23 cellular contexts compared by ENCODE assay signal in genomic region chr1:201880928-201881571, GRCh38. TPM values are rescaled to one million over a fixed set of nuclear protein-coding genes. Genes with fewer than 3 reads are reported as not detected.
A peak's percentile ranks its signal among the peaks of the same experiment; 100 is the strongest.
DNase-seq lines count a peak whose midpoint lies in the region; ATAC-seq, FAIRE-seq and TF ChIP-seq lines count a peak whose summit lies in the region.
"Had no signal": no experiment of that assay in that cellular context is flagged by ENCODE, and none has a peak within 500 bp of the region (broad histone marks: within the 10 kb centered on the region; RNA-seq: fewer than 3 reads in every experiment).

No MANE protein-coding gene starts in this region.

- no peaks in the 10 kb centered on the region for H3K4me1 Mint-ChIP-seq in activated naive CD4-positive, alpha-beta T cell treated with anti-CD3 and anti-CD28 coated beads for 36 hours (ENCODE audit: low read depth)

- H3K9me3 ChIP-seq in K562 (replicated peaks; ENCODE audit: control insufficient read depth, insufficient read depth, low read depth, low read length) = no peaks in the 10 kb centered on the region
- H3K9me3 ChIP-seq: Caco-2, left ventricle myocardium inferior, pancreas, upper lobe of left lung had no signal

- TF ChIP-seq CTCF in K562 (IDR thresholded peaks at IDR 0.05 in 2 of 3, conservative IDR thresholded peaks at IDR 0.05 in 1 of 3; ENCODE audit: insufficient read depth in 2 of 3, low read depth in 1 of 3, low read length in 3 of 3) = no peak

- no peaks in the 10 kb centered on the region for H3K79me2 ChIP-seq in K562 (ENCODE audit: control insufficient read depth, insufficient read depth, low read length)

- H3K9me1 ChIP-seq in K562 (ENCODE audit: control insufficient read depth, insufficient read depth, low read length) = no peaks in the 10 kb centered on the region

- H4K20me1 ChIP-seq in K562 (replicated peaks; ENCODE audit: control insufficient read depth, insufficient read depth, low read length) = peaks cover 4% of the 10 kb centered on the region

- intact Hi-C loops in activated naive CD4-positive, alpha-beta T cell treated with anti-CD3 and anti-CD28 coated beads for 36 hours (cut with micrococcal nuclease) = no loop called here
- intact Hi-C loops in K562 (cut with micrococcal nuclease) = loop anchor here (5.0 kb wide), 3 partner anchors 54 to 349 kb away; partner anchors contain the start of gene IPO9

- no peak for TF ChIP-seq EP300 in K562 (IDR thresholded peaks at IDR 0.05; ENCODE audit: low read length)

- BruUV-seq in K562 (replicated peaks; lab: Mats Ljungman, UMichigan) = no TSS peak

- in situ Hi-C loops in K562 (cut with MboI) (no loop called here), G401 (cut with HindIII; ENCODE audit: low sequenced_read_pairs) (no loop called here)

- peaks cover 22 to 40% of the 10 kb centered on the region in 2 experiments for H3K4me1 ChIP-seq in K562 (replicated peaks in 1 of 2; ENCODE audit: control insufficient read depth in 2 of 2, insufficient read depth in 2 of 2, low read length in 2 of 2)

- no peak overlapping the region for H3K4me2 ChIP-seq in K562 (ENCODE audit: insufficient read depth, low read length)

- no peaks in the 10 kb centered on the region for H3K36me3 Mint-ChIP-seq in activated naive CD4-positive, alpha-beta T cell treated with anti-CD3 and anti-CD28 coated beads, Interleukin-2, amount 50 U/mL, for 72 hours
- peaks cover 4% of the 10 kb centered on the region for H3K36me3 Mint-ChIP-seq in activated naive CD4-positive, alpha-beta T cell treated with anti-CD3 and anti-CD28 coated beads for 36 hours (ENCODE audit: low read depth)
- H3K36me3 Mint-ChIP-seq: IgD-negative memory B cell had no signal

- FAIRE-seq in K562 (lab: Jason Lieb, UNC) = no peak
- FAIRE-seq: pancreas had no signal

- no peak overlapping the region for H2AFZ ChIP-seq in K562 (ENCODE audit: low read depth, low read length)

- peaks cover 21% of the 10 kb centered on the region for H3K36me3 ChIP-seq in K562 (ENCODE audit: control insufficient read depth, insufficient read depth, low read length)

- no peak for TF ChIP-seq RAD21 in K562 (CRISPR knock-in tag; conservative IDR thresholded peaks at IDR 0.05 in 1 of 2, IDR thresholded peaks at IDR 0.05 in 1 of 2)

- H3K27ac Mint-ChIP-seq in activated naive CD4-positive, alpha-beta T cell treated with anti-CD3 and anti-CD28 coated beads, Interleukin-2, amount 50 U/mL, for 72 hours = peak overlapping the region; percentile 3 to 28
- no peak overlapping the region for H3K27ac Mint-ChIP-seq in activated naive CD4-positive, alpha-beta T cell treated with anti-CD3 and anti-CD28 coated beads for 36 hours
- H3K27ac Mint-ChIP-seq: activated naive CD8-positive, alpha-beta T cell treated with anti-CD3 and anti-CD28 coated beads for 36 hours; activated T-helper 17 cell treated with anti-CD3 and anti-CD28 coated beads, Interleukin-2, amount 50 U/mL, for 72 hours; IgD-negative memory B cell had no signal

- no peak overlapping the region for H3K4me3 ChIP-seq in K562
- H3K4me3 ChIP-seq: left ventricle myocardium inferior, pancreas, upper lobe of left lung had no signal

- 68% methylated on average over 6 of the region's 6 CpGs for WGBS in K562 (ENCODE audit: insufficient coverage, low coverage, missing lambda C conversion rate)

- no peak overlapping the region for H3K4me3 Mint-ChIP-seq in activated naive CD4-positive, alpha-beta T cell treated with anti-CD3 and anti-CD28 coated beads for 36 hours
- H3K4me3 Mint-ChIP-seq: activated naive CD8-positive, alpha-beta T cell treated with anti-CD3 and anti-CD28 coated beads for 36 hours; activated T-helper 17 cell treated with anti-CD3 and anti-CD28 coated beads, Interleukin-2, amount 50 U/mL, for 72 hours; IgD-negative memory B cell; natural killer cell treated with Interleukin-12 subunit alpha and Interleukin-12 subunit beta and Interleukin-15 and Interleukin-18, amount 100 ng/mL, for 72 hours had no signal

- ATAC-seq in activated naive CD4-positive, alpha-beta T cell treated with anti-CD3 and anti-CD28 coated beads, Interleukin-2, amount 50 U/mL, for 72 hours = no peak
- ATAC-seq in K562 (no peak), HG03025 (IDR thresholded peaks at IDR 0.05; ENCODE audit: low FRiP score, unreplicated experiment) (no peak), GM18909 (IDR thresholded peaks at IDR 0.05; ENCODE audit: poor library complexity, unreplicated experiment) (no peak)
- ATAC-seq: activated T-helper 17 cell treated with anti-CD3 and anti-CD28 coated beads, Interleukin-2, amount 50 U/mL, for 72 hours; natural killer cell treated with Interleukin-12 subunit alpha and Interleukin-12 subunit beta and Interleukin-15 and Interleukin-18, amount 100 ng/mL, for 72 hours; Panc1; pancreas; right cardiac atrium had no signal

- no peak overlapping the region for H3K27ac ChIP-seq in K562 (ENCODE audit: extremely low read depth, low read depth, low read length)
- H3K27ac ChIP-seq: left ventricle myocardium inferior, pancreas, upper lobe of left lung had no signal

- POLR2A ChIA-PET in K562 (lab: Yijun Ruan, JAX) = interaction anchor here (0.5 to 4.1 kb wide), 16 partner anchors 9 to 1869 kb away, joined by 3 to 21 read pairs (median 3); no protein-coding TSS in a partner anchor

- no peaks in the 10 kb centered on the region for H3K27me3 Mint-ChIP-seq in activated naive CD4-positive, alpha-beta T cell treated with anti-CD3 and anti-CD28 coated beads for 36 hours (ENCODE audit: low read depth)
- H3K27me3 Mint-ChIP-seq: activated naive CD8-positive, alpha-beta T cell treated with anti-CD3 and anti-CD28 coated beads for 36 hours; activated T-helper 17 cell treated with anti-CD3 and anti-CD28 coated beads, Interleukin-2, amount 50 U/mL, for 72 hours had no signal

- no peak for DNase-seq in activated naive CD4-positive, alpha-beta T cell treated with anti-CD3 and anti-CD28 coated beads, Interleukin-2, amount 50 U/mL, for 72 hours (ENCODE audit: low spot score in 2 of 2)
- DNase-seq in activated naive CD4-positive, alpha-beta T cell treated with anti-CD3 and anti-CD28 coated beads for 36 hours = no peak
- peak; percentile 21 for DNase-seq in NOMO-1 treated with dmso at 0.1 percent for 144 hours (lab: John Stamatoyannopoulos, UW; ENCODE audit: unreplicated experiment)
- DNase-seq in K562 (ENCODE audit: extremely low read depth in 1 of 4, low spot score in 3 of 4) = peak in 1 of 4 experiments; percentile 8
- DNase-seq in G401 (ENCODE audit: low spot score) = no peak
- no peak for DNase-seq in D341Med (ENCODE audit: low spot score)
- DNase-seq: activated naive CD8-positive, alpha-beta T cell treated with anti-CD3 and anti-CD28 coated beads for 36 hours; Caco-2; effector CD4-positive, alpha-beta T cell; left ventricle myocardium inferior; midbrain; NCI-H1930; NCI-H2227 treated with DMSO at 0.1 percent for 48 hours; NCI-H748 treated with DMSO at 0.1 percent for 48 hours; pancreas; right cardiac atrium; upper lobe of left lung had no signal

- no peak overlapping the region for H3K9ac ChIP-seq in K562 (ENCODE audit: insufficient read depth in 1 of 2, low read depth in 2 of 2, low read length in 2 of 2)

- H3K9me3 Mint-ChIP-seq in activated naive CD4-positive, alpha-beta T cell treated with anti-CD3 and anti-CD28 coated beads, Interleukin-2, amount 50 U/mL, for 72 hours = no peaks in the 10 kb centered on the region
- H3K9me3 Mint-ChIP-seq in activated naive CD4-positive, alpha-beta T cell treated with anti-CD3 and anti-CD28 coated beads for 36 hours = no peaks in the 10 kb centered on the region
- H3K9me3 Mint-ChIP-seq: activated naive CD8-positive, alpha-beta T cell treated with anti-CD3 and anti-CD28 coated beads for 36 hours; activated T-helper 17 cell treated with anti-CD3 and anti-CD28 coated beads, Interleukin-2, amount 50 U/mL, for 72 hours; IgD-negative memory B cell; natural killer cell treated with Interleukin-12 subunit alpha and Interleukin-12 subunit beta and Interleukin-15 and Interleukin-18, amount 100 ng/mL, for 72 hours had no signal

- CTCF ChIA-PET in activated naive CD4-positive, alpha-beta T cell treated with anti-CD3 and anti-CD28 coated beads for 36 hours (lab: Charles Lee) = interaction anchor here (0.9 to 5.5 kb wide), 6 partner anchors 12 to 139 kb away, joined by 4 to 40 read pairs (median 8); partner anchors contain the start of gene IPO9
- CTCF ChIA-PET in K562 (lab: Yijun Ruan, JAX; ENCODE audit: low intra/inter-chr PET ratio) = no interaction called here

- TF ChIP-seq POLR2A in K562 (conservative IDR thresholded peaks at IDR 0.05) = no peak; the same call in 1 of the 2 replicates

- H3K27me3 ChIP-seq in K562 (ENCODE audit: control insufficient read depth in 2 of 2, insufficient read depth in 2 of 2, low read length in 2 of 2) = no peaks in the 10 kb centered on the region
- H3K27me3 ChIP-seq: pancreas, upper lobe of left lung had no signal

RNA-seq across cellular contexts. Expression of gene SHISA4, which starts 7.6 kb away (rescaled TPM):
- under 1 TPM; 0.27 to 0.34 TPM for total RNA-seq in activated naive CD4-positive, alpha-beta T cell treated with anti-CD3 and anti-CD28 coated beads, Interleukin-2, amount 50 U/mL, for 72 hours
- under 1 TPM in 1 of 2 experiments, not detected in 1; 0.33 TPM for total RNA-seq in activated naive CD4-positive, alpha-beta T cell treated with anti-CD3 and anti-CD28 coated beads for 36 hours
- 0.74 and 2.5 TPM in 2 replicates for total RNA-seq in K562 (2011; cell fraction: chromatin; rRNA removed; ENCODE audit: low replicate concordance)
- total RNA-seq in K562 (2011; cell fraction: nucleolus; rRNA removed) = 1.8 and 3.3 TPM in 2 replicates
- total RNA-seq in K562 (2011; cell fraction: nucleoplasm; rRNA removed) = 2.2 and 3.8 TPM in 2 replicates
- 0.68 and 1.0 TPM in 2 replicates for total RNA-seq in K562 (2014; rRNA removed)
- total RNA-seq in K562 (2014; rRNA removed; fragmentation: Illumina TruSeq; extraction: Trizol) = 0.15 TPM in 1 of 2 replicates, not detected in the other
- total RNA-seq in K562 (2015; rRNA removed; fragmentation: Illumina TruSeq; extraction: Trizol) = 0.19 and 0.43 TPM in 2 replicates
- total RNA-seq in K562 (2021) = 0.40 and 0.84 TPM in 2 replicates
- 0.95 and 1.2 TPM in 2 replicates for polyA plus RNA-seq in K562 (2011; rRNA removed)
- 1.3 and 5.2 TPM in 2 replicates for polyA plus RNA-seq in K562 (2011; cell fraction: cytosol; rRNA removed)
- polyA plus RNA-seq in K562 (2011; cell fraction: nucleus; rRNA removed) = 1.3 and 4.0 TPM in 2 replicates
- 0.74 and 2.6 TPM in 2 replicates for polyA plus RNA-seq in K562 (2012)
- polyA plus RNA-seq in K562 (2014; fragmentation: Illumina TruSeq; extraction: Trizol) = 0.27 and 0.75 TPM in 2 replicates
- polyA plus RNA-seq in K562 (2014; fragmentation: Nextera tagmentation; extraction: Ambion mirVana) = not detected
- polyA plus RNA-seq in K562 (2014; rRNA removed) = 0.73 and 0.81 TPM in 2 replicates
- polyA minus RNA-seq in K562 (2011; rRNA and poly(A)+ RNA removed) = 0.21 and 1.1 TPM in 2 replicates
- not detected in 2 replicates for polyA minus RNA-seq in K562 (2011; cell fraction: cytosol; rRNA and poly(A)+ RNA removed)
- 0.54 and 1.1 TPM in 2 replicates for polyA minus RNA-seq in K562 (2011; cell fraction: nucleus; rRNA and poly(A)+ RNA removed)
- total RNA-seq in G401 (2014; rRNA removed; shearing (Covaris generic)) = 0.31 and 4.2 TPM in 2 replicates
- total RNA-seq: activated naive CD8-positive, alpha-beta T cell treated with anti-CD3 and anti-CD28 coated beads for 36 hours had no signal

RNA-seq across cellular contexts. Expression of gene IPO9, which starts 52.1 kb away (rescaled TPM):
- total RNA-seq in activated naive CD4-positive, alpha-beta T cell treated with anti-CD3 and anti-CD28 coated beads, Interleukin-2, amount 50 U/mL, for 72 hours = 10 to 100 TPM; 80.6 to 85.7 TPM
- 10 to 100 TPM; 63.9 to 65.7 TPM for total RNA-seq in activated naive CD4-positive, alpha-beta T cell treated with anti-CD3 and anti-CD28 coated beads for 36 hours
- 97.9 and 100 TPM in 2 replicates for total RNA-seq in K562 (2011; cell fraction: chromatin; rRNA removed; ENCODE audit: low replicate concordance)
- total RNA-seq in K562 (2011; cell fraction: nucleolus; rRNA removed) = 46.0 and 50.0 TPM in 2 replicates
- 63.2 and 72.2 TPM in 2 replicates for total RNA-seq in K562 (2011; cell fraction: nucleoplasm; rRNA removed)
- total RNA-seq in K562 (2014; rRNA removed) (37.2 and 38.8 TPM in 2 replicates), K562 (2014; rRNA removed; fragmentation: Illumina TruSeq; extraction: Trizol) (27.9 and 33.2 TPM in 2 replicates), K562 (2015; rRNA removed; fragmentation: Illumina TruSeq; extraction: Trizol) (35.8 and 36.4 TPM in 2 replicates), K562 (2021) (75.0 and 82.2 TPM in 2 replicates)
- polyA plus RNA-seq in K562 (2011; rRNA removed) (61.7 and 78.6 TPM in 2 replicates), K562 (2014; fragmentation: Illumina TruSeq; extraction: Trizol) (47.9 and 59.2 TPM in 2 replicates), K562 (2014; fragmentation: Nextera tagmentation; extraction: Ambion mirVana) (10 to 100 TPM; 28.1 to 49.6 TPM), K562 (2014; rRNA removed) (43.9 and 48.3 TPM in 2 replicates)
- polyA plus RNA-seq in K562 (2011; cell fraction: cytosol; rRNA removed) = 42.7 and 44.2 TPM in 2 replicates
- polyA plus RNA-seq in K562 (2011; cell fraction: nucleus; rRNA removed) = 109 and 150 TPM in 2 replicates
- polyA plus RNA-seq in K562 (2012) = 41.1 and 44.6 TPM in 2 replicates
- polyA minus RNA-seq in K562 (2011; rRNA and poly(A)+ RNA removed) = 56.5 and 76.0 TPM in 2 replicates
- 28.3 and 31.7 TPM in 2 replicates for polyA minus RNA-seq in K562 (2011; cell fraction: cytosol; rRNA and poly(A)+ RNA removed)
- 32.9 and 42.8 TPM in 2 replicates for polyA minus RNA-seq in K562 (2011; cell fraction: nucleus; rRNA and poly(A)+ RNA removed)
- total RNA-seq in G401 (2014; rRNA removed; shearing (Covaris generic)) = 22.9 and 32.7 TPM in 2 replicates
